20 cellular contexts compared by ENCODE assay signal in the genomic region with DNA sequence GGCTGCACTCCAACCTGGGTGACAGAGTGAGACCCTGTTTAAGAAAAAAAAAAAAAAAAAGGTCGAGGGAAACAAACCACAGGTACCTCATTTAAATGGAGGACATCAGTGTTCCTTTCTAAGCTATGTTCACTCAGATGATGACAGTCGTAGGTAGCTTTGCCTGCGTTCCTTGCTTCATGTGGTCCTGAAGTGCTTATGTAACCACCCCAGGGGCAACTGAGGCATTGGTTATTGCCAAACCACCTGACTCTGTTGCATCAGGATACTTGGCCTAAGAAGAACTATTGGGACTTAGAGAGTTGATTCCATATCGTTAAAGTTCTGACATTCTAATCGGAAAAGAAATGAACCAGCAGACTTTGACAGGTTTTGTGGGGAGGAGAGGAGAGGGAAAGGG. TPM values are rescaled to one million over a fixed set of nuclear protein-coding genes. Genes with fewer than 3 reads are reported as not detected.
DNase-seq lines count a peak whose midpoint lies in the region; ATAC-seq and TF ChIP-seq lines count a peak whose summit lies in the region.
"Had no signal": no experiment of that assay in that cellular context is flagged by ENCODE, and none has a peak within 500 bp of the region (broad histone marks: within the 10 kb centered on the region; RNA-seq: fewer than 3 reads in every experiment).

No MANE protein-coding gene starts in this region.

- peaks cover 32% of the 10 kb centered on the region for H3K27me3 Mint-ChIP-seq in T-helper 17 cell
- H3K27me3 Mint-ChIP-seq: CD4-positive, alpha-beta T cell had no signal

- TF ChIP-seq POLR2A in right lobe of liver (IDR thresholded peaks at IDR 0.05): no peak

- H3K27ac Mint-ChIP-seq in T-helper 17 cell: peak overlapping the region; percentile 11
- H3K27ac Mint-ChIP-seq: CD4-positive, alpha-beta T cell had no signal

- no peaks in the 10 kb centered on the region for H3K36me3 ChIP-seq in right lobe of liver
- no peaks in the 10 kb centered on the region for H3K36me3 ChIP-seq in mesendoderm (ENCODE audit: control insufficient read depth, insufficient read depth, low read length)
- H3K36me3 ChIP-seq: BLaER1 treated with 17β-estradiol and CSF1 and Interleukin-3, amounts not matched to agents 10 nM and 100 nM had no signal

- peaks cover 6% of the 10 kb centered on the region for H3K4me1 Mint-ChIP-seq in T-helper 17 cell

- intact Hi-C loops in dorsolateral prefrontal cortex (cut with DNase I) (no loop called here), right lobe of liver (cut with DNase I) (no loop called here)

- no peak overlapping the region for H2BK120ac ChIP-seq in mesendoderm (ENCODE audit: low read depth, low read length)

- H3K4ac ChIP-seq in mesendoderm (ENCODE audit: low read depth, low read length): no peak overlapping the region

- no peak overlapping the region for H3K56ac ChIP-seq in mesendoderm (ENCODE audit: low read length)

- H3K9me3 ChIP-seq in T-helper 17 cell (ENCODE audit: control insufficient read depth, low read length, poor library complexity, severe bottlenecking) (no peaks in the 10 kb centered on the region), right lobe of liver (no peaks in the 10 kb centered on the region)

- H3K79me1 ChIP-seq in mesendoderm (ENCODE audit: low read length): peaks cover 18% of the 10 kb centered on the region

- H3K18ac ChIP-seq in mesendoderm (ENCODE audit: low read length): no peak overlapping the region

- peaks cover 0 to 72% (median 28%) of the 10 kb centered on the region in 4 donors for H3K4me1 ChIP-seq in right lobe of liver
- no peaks in the 10 kb centered on the region for H3K4me1 ChIP-seq in mesendoderm (ENCODE audit: control insufficient read depth, low read depth, low read length)

- no peak overlapping the region for H4K8ac ChIP-seq in mesendoderm (ENCODE audit: low read depth, low read length)

- ATAC-seq in T-helper 17 cell: no peak
- ATAC-seq in right lobe of liver: peak; percentile 1 to 43 (median 18)
- ATAC-seq in HG03135 (IDR thresholded peaks at IDR 0.05; ENCODE audit: unreplicated experiment): no peak
- ATAC-seq: HCT116, K562 had no signal

- H3K4me2 ChIP-seq in mesendoderm (ENCODE audit: low read length): no peak overlapping the region
- H3K4me2 ChIP-seq: BLaER1 treated with 17β-estradiol and CSF1 and Interleukin-3, amounts not matched to agents 10 nM and 100 nM had no signal

- no peak overlapping the region for H3K9ac ChIP-seq in mesendoderm (ENCODE audit: low read length)
- H3K9ac ChIP-seq: BLaER1 treated with 17β-estradiol and CSF1 and Interleukin-3, amounts not matched to agents 10 nM and 100 nM had no signal

- H4K5ac ChIP-seq in mesendoderm (ENCODE audit: low read length): no peak overlapping the region

- H3K27me3 ChIP-seq in dorsolateral prefrontal cortex (no peaks in the 10 kb centered on the region), right lobe of liver (no peaks in the 10 kb centered on the region), mesendoderm (ENCODE audit: insufficient read depth, low read length, poor library complexity) (no peaks in the 10 kb centered on the region)
- H3K27me3 ChIP-seq: BLaER1 treated with 17β-estradiol and CSF1 and Interleukin-3, amounts not matched to agents 10 nM and 100 nM had no signal

- H3K27ac ChIP-seq in dorsolateral prefrontal cortex: peak overlapping the region in 32 of 59 donors; percentile 3 to 93 (median 60)
- H3K27ac ChIP-seq in right lobe of liver: peak overlapping the region; percentile 66 to 93 (median 77)
- H3K27ac ChIP-seq in substantia nigra (ENCODE audit: low read depth, low read length, poor library complexity, severe bottlenecking): peak overlapping the region; percentile 21
- H3K27ac ChIP-seq in mesendoderm (ENCODE audit: low read depth, low read length): no peak overlapping the region

- WGBS in right lobe of liver (ENCODE audit: insufficient coverage, low coverage, low lambda C conversion rate, missing lambda C conversion rate): 32% methylated on average over 5 of the region's 5 CpGs
- WGBS in mesendoderm (ENCODE audit: extremely low coverage, insufficient coverage, low lambda C conversion rate): no CpG with 5 or more reads among the region's 5 CpGs

- no peak overlapping the region for H2BK5ac ChIP-seq in mesendoderm (ENCODE audit: low read length)

- H2AK5ac ChIP-seq in mesendoderm (ENCODE audit: low read length): no peak overlapping the region

- H3K4me3 Mint-ChIP-seq in T-helper 17 cell: no peak overlapping the region
- H3K4me3 Mint-ChIP-seq: CD4-positive, alpha-beta T cell had no signal

- H3K4me3 ChIP-seq in dorsolateral prefrontal cortex (no peak overlapping the region), right lobe of liver (no peak overlapping the region), mesendoderm (ENCODE audit: low read length) (no peak overlapping the region)
- H3K4me3 ChIP-seq: BLaER1 treated with 17β-estradiol and CSF1 and Interleukin-3, amounts not matched to agents 10 nM and 100 nM; K562 had no signal

- peaks cover 3% of the 10 kb centered on the region for H3K36me3 Mint-ChIP-seq in T-helper 17 cell (ENCODE audit: low read depth)

- TF ChIP-seq CTCF in dorsolateral prefrontal cortex (IDR thresholded peaks at IDR 0.05 in 54 of 56, conservative IDR thresholded peaks at IDR 0.05 in 2 of 56; ENCODE audit: low read depth in 1 of 56, partially characterized antibody in 56 of 56) (no peak), right lobe of liver (IDR thresholded peaks at IDR 0.05) (no peak)

- DNase-seq in T-helper 17 cell (no peak), dorsolateral prefrontal cortex (no peak), right lobe of liver (peak in 1 of 3 donors; percentile 61), substantia nigra (lab: John Stamatoyannopoulos, UW) (no peak), mesendoderm (no peak), ecto neural progenitor cell (ENCODE audit: low spot score) (no peak)
- DNase-seq: AML-193; CD4-positive, alpha-beta T cell; Kasumi-1; NCI-H1092 treated with DMSO at 0.1 percent for 48 hours; NCI-H1436; NCI-H187; NCI-H2171 treated with DMSO at 0.1 percent for 48 hours; NCI-H524; NCI-H748 treated with DMSO at 0.1 percent for 48 hours; SIG-M5 had no signal

- H3K23ac ChIP-seq in mesendoderm (ENCODE audit: low read length): no peak overlapping the region

- H2BK15ac ChIP-seq in mesendoderm (replicated peaks; ENCODE audit: low read depth): no peak overlapping the region

- peaks cover 15% of the 10 kb centered on the region for H3K79me2 ChIP-seq in mesendoderm (ENCODE audit: control insufficient read depth, insufficient read depth, low read length)

RNA-seq across cellular contexts. Expression of gene SPATA13, which starts 51.7 kb away (rescaled TPM):
- total RNA-seq in T-helper 17 cell (100 to 1,000 TPM; 101 to 112 TPM), dorsolateral prefrontal cortex (100 to 1,000 TPM in 2 of 120 experiments, 10 to 100 TPM in 118; 12.1 to 112 (median 36.5) TPM), right lobe of liver (10 to 100 TPM; 21.5 to 39.9 (median 30.5) TPM)
- 16.1 TPM for polyA plus RNA-seq in mesendoderm (2013, experiment 1 of 2)
- 14.9 TPM for polyA plus RNA-seq in mesendoderm (2013, experiment 2 of 2)

Comparison
In these comparisons a context has a peak if more than half of its experiments do, and no peak if none do; other contexts are left out.
1. ATAC-seq: peak in right lobe of liver (4 of 4); none in T-helper 17 cell (single experiment) and HG03135 (single experiment).